ENCODE assay signal across 13 cellular contexts in the genomic region with DNA sequence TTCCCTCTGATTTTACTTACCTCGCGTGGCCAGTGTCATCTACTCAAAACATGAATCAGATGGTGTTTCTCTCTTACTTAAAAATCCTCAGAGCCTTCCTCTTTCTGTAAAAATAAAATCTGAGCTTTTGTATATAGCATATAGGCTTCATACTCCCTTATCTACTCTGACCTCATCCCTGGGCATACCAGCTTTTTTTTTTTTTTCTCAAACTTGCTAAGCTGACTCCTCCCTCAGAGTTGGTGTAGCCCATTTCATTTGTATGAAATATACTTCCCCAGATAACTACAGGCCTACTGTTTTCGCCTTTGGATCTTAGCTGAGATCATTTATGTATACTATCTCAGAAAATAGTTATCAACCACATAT.
DNase-seq lines count a peak whose midpoint lies in the region; ATAC-seq and TF ChIP-seq lines count a peak whose summit lies in the region.
"Had no signal": no experiment of that assay in that cellular context is flagged by ENCODE, and none has a peak within 500 bp of the region (broad histone marks: within the 10 kb centered on the region; RNA-seq: fewer than 3 reads in every experiment).

No MANE protein-coding gene starts in this region.

- no peak overlapping the region for H4K8ac ChIP-seq in H9 (replicated peaks; ENCODE audit: insufficient read length, low read depth, low read length)

- no peak overlapping the region for H3K56ac ChIP-seq in H9 (ENCODE audit: insufficient read length, low read depth, low read length)

- H3K4me3 Mint-ChIP-seq in memory B cell (peak overlapping the region; percentile 75), H9 (no peak overlapping the region)
- H3K4me3 Mint-ChIP-seq: natural killer cell had no signal

- H2BK15ac ChIP-seq in H9 (ENCODE audit: low read depth, low read length), result no peak overlapping the region

- H3K4me1 Mint-ChIP-seq in memory B cell, result peaks cover 22% of the 10 kb centered on the region
- H3K4me1 Mint-ChIP-seq in H9, result no peaks in the 10 kb centered on the region
- H3K4me1 Mint-ChIP-seq: natural killer cell had no signal

- no peaks in the 10 kb centered on the region for H3K36me3 Mint-ChIP-seq in memory B cell
- H3K36me3 Mint-ChIP-seq in H9 (ENCODE audit: insufficient read depth in 1 of 3, low read depth in 3 of 3), result no peaks in the 10 kb centered on the region
- H3K36me3 Mint-ChIP-seq: natural killer cell had no signal

- no CpG with 5 or more reads among the region's 3 CpGs for WGBS in H9 (ENCODE audit: extremely low coverage, insufficient read length, low lambda C conversion rate)
- 70% methylated on average over 3 of the region's 3 CpGs for WGBS in right lobe of liver (ENCODE audit: insufficient coverage, low coverage, low lambda C conversion rate, missing lambda C conversion rate)

- TF ChIP-seq CTCF in H9 (conservative IDR thresholded peaks at IDR 0.05) (no peak), right lobe of liver (IDR thresholded peaks at IDR 0.05) (no peak)

- no peak overlapping the region for H2BK12ac ChIP-seq in H9 (ENCODE audit: insufficient read length, low read depth, low read length)

- H3K36me3 ChIP-seq in Karpas-422 (ENCODE audit: insufficient read depth, low read length) (no peaks in the 10 kb centered on the region), right lobe of liver (no peaks in the 10 kb centered on the region)

- no peak overlapping the region for H3K23ac ChIP-seq in H9 (ENCODE audit: insufficient read length, low read depth, low read length)

- H3K23me2 ChIP-seq in H9 (ENCODE audit: insufficient read length, low read depth, low read length, poor library complexity, severe bottlenecking), result no peaks in the 10 kb centered on the region

- no peak overlapping the region for H3K18ac ChIP-seq in H9 (ENCODE audit: insufficient read length, low read depth, low read length)

- peak overlapping the region; percentile 96 for H3K27ac Mint-ChIP-seq in memory B cell
- 0 out of 7 replicates have a peak overlapping the region, but pooled peaks of 1 of the 3 experiments have one; percentile 38 for H3K27ac Mint-ChIP-seq in H9
- H3K27ac Mint-ChIP-seq: natural killer cell had no signal

- peaks cover 11% of the 10 kb centered on the region for H3K4me1 ChIP-seq in Karpas-422 (ENCODE audit: low read length)
- H3K4me1 ChIP-seq in H9 (ENCODE audit: insufficient read depth, low read length), result no peaks in the 10 kb centered on the region
- no peaks in the 10 kb centered on the region for H3K4me1 ChIP-seq in right lobe of liver
- H3K4me1 ChIP-seq: body of pancreas had no signal

- no peaks in the 10 kb centered on the region for H3K27me3 Mint-ChIP-seq in memory B cell
- no peaks in the 10 kb centered on the region for H3K27me3 Mint-ChIP-seq in H9 (ENCODE audit: low read depth)

- H4K20me1 ChIP-seq in Karpas-422 (ENCODE audit: insufficient read depth, low read depth, low read length) (no peaks in the 10 kb centered on the region), H9 (ENCODE audit: control insufficient read depth, insufficient read depth, insufficient read length) (no peaks in the 10 kb centered on the region)

- no peak overlapping the region for H2AFZ ChIP-seq in Karpas-422 (ENCODE audit: low read length)
- no peak overlapping the region for H2AFZ ChIP-seq in H9 (ENCODE audit: low read length)

- no peak overlapping the region for H4K5ac ChIP-seq in H9 (ENCODE audit: insufficient read length, low read depth, low read length)

- DNase-seq in Karpas-422 (no peak), memory B cell (ENCODE audit: low spot score in 2 of 2) (no peak), NCI-H1417 (lab: John Stamatoyannopoulos, UW) (no peak), H9 (no peak), right lobe of liver (no peak)
- DNase-seq: body of pancreas, COR-L47, erythroblast, natural killer cell, NCI-H1105 had no signal

- no peak overlapping the region for H2BK5ac ChIP-seq in H9 (ENCODE audit: insufficient read length, low read length)

- H3K9me3 Mint-ChIP-seq in memory B cell (peaks cover 3% of the 10 kb centered on the region), H9 (no peaks in the 10 kb centered on the region; a peak in 1 of 5 replicates)

- H4K91ac ChIP-seq in H9 (ENCODE audit: insufficient read length, low read depth, low read length), result no peak overlapping the region

- H3K27ac ChIP-seq in Karpas-422 (ENCODE audit: low read length) (no peak overlapping the region), H9 (ENCODE audit: insufficient read length, low read depth, low read length) (no peak overlapping the region), right lobe of liver (no peak overlapping the region)
- H3K27ac ChIP-seq: body of pancreas had no signal

- H3K79me1 ChIP-seq in H9 (ENCODE audit: insufficient read depth, low read depth, low read length, poor library complexity, severe bottlenecking), result no peaks in the 10 kb centered on the region

- no peak overlapping the region for H2AK5ac ChIP-seq in H9 (ENCODE audit: insufficient read length, low read length)

- no peaks in the 10 kb centered on the region for H3K79me2 ChIP-seq in Karpas-422 (ENCODE audit: low read length)
- no peaks in the 10 kb centered on the region for H3K79me2 ChIP-seq in H9 (ENCODE audit: insufficient read depth, low read length)

- no peak overlapping the region for H3K9ac ChIP-seq in Karpas-422 (ENCODE audit: low read length)
- H3K9ac ChIP-seq in H9 (ENCODE audit: extremely low read depth, insufficient read length, low read length), result no peak overlapping the region

- H2BK120ac ChIP-seq in H9 (ENCODE audit: low read depth, low read length, poor library complexity, severe bottlenecking), result no peak overlapping the region

- no peaks in the 10 kb centered on the region for H3K9me2 ChIP-seq in Karpas-422 (replicated peaks; ENCODE audit: insufficient read depth, low read length)

- no peak overlapping the region for H3K4ac ChIP-seq in H9 (ENCODE audit: low read depth, low read length)

- no peak for TF ChIP-seq POLR2A in right lobe of liver (IDR thresholded peaks at IDR 0.05)

- ATAC-seq in GM19043 (IDR thresholded peaks at IDR 0.05; ENCODE audit: low read depth, unreplicated experiment) (peak; percentile 30), HG02763 (IDR thresholded peaks at IDR 0.05; ENCODE audit: unreplicated experiment) (peak; percentile 38), memory B cell (ENCODE audit: low read depth) (peak; percentile 70), right lobe of liver (no peak), HG02642 (IDR thresholded peaks at IDR 0.05; ENCODE audit: poor library complexity, unreplicated experiment) (no peak)
- ATAC-seq: body of pancreas, natural killer cell had no signal

- H3K4me3 ChIP-seq in Karpas-422 (ENCODE audit: low read length) (no peak overlapping the region), right lobe of liver (no peak overlapping the region)
- H3K4me3 ChIP-seq: body of pancreas had no signal

- H3K9me3 ChIP-seq in Karpas-422 (ENCODE audit: low read length), result no peaks in the 10 kb centered on the region
- no peaks in the 10 kb centered on the region for H3K9me3 ChIP-seq in H9 (ENCODE audit: control insufficient read depth, low read depth, low read length)
- no peaks in the 10 kb centered on the region for H3K9me3 ChIP-seq in right lobe of liver
- H3K9me3 ChIP-seq: body of pancreas had no signal

- intact Hi-C loops in right lobe of liver (cut with DNase I), result no loop called here

- no peak overlapping the region for H2BK20ac ChIP-seq in H9 (ENCODE audit: low read depth, low read length, poor library complexity, severe bottlenecking)

- H3K27me3 ChIP-seq in Karpas-422 (ENCODE audit: low read length) (no peaks in the 10 kb centered on the region), H9 (ENCODE audit: insufficient read depth, low read length) (no peaks in the 10 kb centered on the region), right lobe of liver (no peaks in the 10 kb centered on the region)
- H3K27me3 ChIP-seq: body of pancreas had no signal

- H3K14ac ChIP-seq in H9 (ENCODE audit: insufficient read depth, low read length), result no peak overlapping the region

- H3T11ph ChIP-seq in H9 (ENCODE audit: low read length), result no peak overlapping the region

- H3K4me2 ChIP-seq in Karpas-422 (ENCODE audit: low read depth, low read length, poor library complexity, severe bottlenecking) (peak overlapping the region; percentile 20), H9 (ENCODE audit: insufficient read depth, insufficient read length, low read length) (no peak overlapping the region)

Comparison
In these comparisons a context has a peak if more than half of its experiments do, and no peak if none do; other contexts are left out.
1. ATAC-seq: peak in GM19043 (single experiment), HG02763 (single experiment) and memory B cell (single experiment); none in right lobe of liver (0 of 4) and HG02642 (single experiment).